Comparison of ENCODE assay signal across 1 cellular context in genomic region chr17:68515238-68515637, GRCh38.
TF ChIP-seq lines count a peak whose summit lies in the region.

No MANE protein-coding gene starts in this region.

TF ChIP-seq in WTC11, 78 proteins besides CTCF, POLR2A, EP300 and RAD21 (continued from another document):
- TF ChIP-seq AFF4 (CRISPR knock-in tag; IDR thresholded peaks at IDR 0.05; ENCODE audit: borderline replicate concordance) = no peak
